In genomic region chr17:76866774-76867577, GRCh38 we compare ENCODE assay signal across 1 cellular context.
TF ChIP-seq lines count a peak whose summit lies in the region.

No MANE protein-coding gene starts in this region.

TF ChIP-seq in HEK293, 187 proteins besides CTCF, POLR2A, EP300 and RAD21 (continued from another document):
- TF ChIP-seq PRDM10 (tag by site-specific recombination; IDR thresholded peaks at IDR 0.05) (peak; percentile 64), ZNF302 (tag by site-specific recombination; IDR thresholded peaks at IDR 0.05; ENCODE audit: low read depth) (no peak), ZNF23 (tag by site-specific recombination; IDR thresholded peaks at IDR 0.05; ENCODE audit: borderline replicate concordance) (no peak), ZEB2 (tag by site-specific recombination; IDR thresholded peaks at IDR 0.05) (0 out of 2 replicates have a peak, but pooled peaks have one; percentile 23), GLIS2 (tag by site-specific recombination; IDR thresholded peaks at IDR 0.05) (peak; percentile 79), SCRT1 (tag by site-specific recombination; IDR thresholded peaks at IDR 0.05; ENCODE audit: borderline replicate concordance) (no peak), GLI2 (tag by site-specific recombination; IDR thresholded peaks at IDR 0.05; ENCODE audit: borderline replicate concordance, low read depth) (no peak), ZIC2 (tag by site-specific recombination; IDR thresholded peaks at IDR 0.05) (peak; percentile 62), ZNF571 (tag by site-specific recombination; IDR thresholded peaks at IDR 0.05) (no peak), PBX3 (CRISPR knock-in tag; IDR thresholded peaks at IDR 0.05) (no peak), IKZF3 (tag by site-specific recombination; IDR thresholded peaks at IDR 0.05) (no peak), ZNF473 (tag by site-specific recombination; IDR thresholded peaks at IDR 0.05) (no peak), MZF1 (tag by site-specific recombination; IDR thresholded peaks at IDR 0.05; ENCODE audit: borderline replicate concordance) (no peak), ZNF707 (tag by site-specific recombination; IDR thresholded peaks at IDR 0.05) (no peak), ZNF776 (tag by site-specific recombination; IDR thresholded peaks at IDR 0.05; ENCODE audit: borderline replicate concordance) (no peak), ZNF660 (tag by site-specific recombination; IDR thresholded peaks at IDR 0.05) (no peak), ZNF621 (tag by site-specific recombination; IDR thresholded peaks at IDR 0.05) (no peak), ZNF2 (tag by site-specific recombination; IDR thresholded peaks at IDR 0.05) (no peak), SALL2 (tag by site-specific recombination; IDR thresholded peaks at IDR 0.05; ENCODE audit: borderline replicate concordance) (no peak), ZNF664 (tag by site-specific recombination; IDR thresholded peaks at IDR 0.05) (no peak), ZNF19 (tag by site-specific recombination; IDR thresholded peaks at IDR 0.05; ENCODE audit: low read depth) (no peak), SETDB1 (IDR thresholded peaks at IDR 0.05; ENCODE audit: insufficient read length, low read length) (no peak), ZSCAN30 (tag by site-specific recombination; IDR thresholded peaks at IDR 0.05) (no peak), ZFHX2 (tag by site-specific recombination; conservative IDR thresholded peaks at IDR 0.05) (no peak), SP7 (tag by site-specific recombination; IDR thresholded peaks at IDR 0.05) (no peak), ZNF416 (tag by site-specific recombination; IDR thresholded peaks at IDR 0.05) (no peak), ZBTB21 (tag by site-specific recombination; IDR thresholded peaks at IDR 0.05) (0 out of 2 replicates have a peak, but pooled peaks have one; percentile 9)
- TF ChIP-seq, protein P1, sequence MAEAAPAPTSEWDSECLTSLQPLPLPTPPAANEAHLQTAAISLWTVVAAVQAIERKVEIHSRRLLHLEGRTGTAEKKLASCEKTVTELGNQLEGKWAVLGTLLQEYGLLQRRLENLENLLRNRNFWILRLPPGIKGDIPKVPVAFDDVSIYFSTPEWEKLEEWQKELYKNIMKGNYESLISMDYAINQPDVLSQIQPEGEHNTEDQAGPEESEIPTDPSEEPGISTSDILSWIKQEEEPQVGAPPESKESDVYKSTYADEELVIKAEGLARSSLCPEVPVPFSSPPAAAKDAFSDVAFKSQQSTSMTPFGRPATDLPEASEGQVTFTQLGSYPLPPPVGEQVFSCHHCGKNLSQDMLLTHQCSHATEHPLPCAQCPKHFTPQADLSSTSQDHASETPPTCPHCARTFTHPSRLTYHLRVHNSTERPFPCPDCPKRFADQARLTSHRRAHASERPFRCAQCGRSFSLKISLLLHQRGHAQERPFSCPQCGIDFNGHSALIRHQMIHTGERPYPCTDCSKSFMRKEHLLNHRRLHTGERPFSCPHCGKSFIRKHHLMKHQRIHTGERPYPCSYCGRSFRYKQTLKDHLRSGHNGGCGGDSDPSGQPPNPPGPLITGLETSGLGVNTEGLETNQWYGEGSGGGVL (tag by site-specific recombination; IDR thresholded peaks at IDR 0.05) = no peak
- TF ChIP-seq, protein P2, sequence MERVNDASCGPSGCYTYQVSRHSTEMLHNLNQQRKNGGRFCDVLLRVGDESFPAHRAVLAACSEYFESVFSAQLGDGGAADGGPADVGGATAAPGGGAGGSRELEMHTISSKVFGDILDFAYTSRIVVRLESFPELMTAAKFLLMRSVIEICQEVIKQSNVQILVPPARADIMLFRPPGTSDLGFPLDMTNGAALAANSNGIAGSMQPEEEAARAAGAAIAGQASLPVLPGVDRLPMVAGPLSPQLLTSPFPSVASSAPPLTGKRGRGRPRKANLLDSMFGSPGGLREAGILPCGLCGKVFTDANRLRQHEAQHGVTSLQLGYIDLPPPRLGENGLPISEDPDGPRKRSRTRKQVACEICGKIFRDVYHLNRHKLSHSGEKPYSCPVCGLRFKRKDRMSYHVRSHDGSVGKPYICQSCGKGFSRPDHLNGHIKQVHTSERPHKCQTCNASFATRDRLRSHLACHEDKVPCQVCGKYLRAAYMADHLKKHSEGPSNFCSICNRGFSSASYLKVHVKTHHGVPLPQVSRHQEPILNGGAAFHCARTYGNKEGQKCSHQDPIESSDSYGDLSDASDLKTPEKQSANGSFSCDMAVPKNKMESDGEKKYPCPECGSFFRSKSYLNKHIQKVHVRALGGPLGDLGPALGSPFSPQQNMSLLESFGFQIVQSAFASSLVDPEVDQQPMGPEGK (tag by site-specific recombination; IDR thresholded peaks at IDR 0.05) = peak; percentile 18; the same call in 1 of the 2 replicates
- TF ChIP-seq, protein P3, sequence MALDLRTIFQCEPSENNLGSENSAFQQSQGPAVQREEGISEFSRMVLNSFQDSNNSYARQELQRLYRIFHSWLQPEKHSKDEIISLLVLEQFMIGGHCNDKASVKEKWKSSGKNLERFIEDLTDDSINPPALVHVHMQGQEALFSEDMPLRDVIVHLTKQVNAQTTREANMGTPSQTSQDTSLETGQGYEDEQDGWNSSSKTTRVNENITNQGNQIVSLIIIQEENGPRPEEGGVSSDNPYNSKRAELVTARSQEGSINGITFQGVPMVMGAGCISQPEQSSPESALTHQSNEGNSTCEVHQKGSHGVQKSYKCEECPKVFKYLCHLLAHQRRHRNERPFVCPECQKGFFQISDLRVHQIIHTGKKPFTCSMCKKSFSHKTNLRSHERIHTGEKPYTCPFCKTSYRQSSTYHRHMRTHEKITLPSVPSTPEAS (tag by site-specific recombination; IDR thresholded peaks at IDR 0.05) = no peak
- TF ChIP-seq, protein P4, sequence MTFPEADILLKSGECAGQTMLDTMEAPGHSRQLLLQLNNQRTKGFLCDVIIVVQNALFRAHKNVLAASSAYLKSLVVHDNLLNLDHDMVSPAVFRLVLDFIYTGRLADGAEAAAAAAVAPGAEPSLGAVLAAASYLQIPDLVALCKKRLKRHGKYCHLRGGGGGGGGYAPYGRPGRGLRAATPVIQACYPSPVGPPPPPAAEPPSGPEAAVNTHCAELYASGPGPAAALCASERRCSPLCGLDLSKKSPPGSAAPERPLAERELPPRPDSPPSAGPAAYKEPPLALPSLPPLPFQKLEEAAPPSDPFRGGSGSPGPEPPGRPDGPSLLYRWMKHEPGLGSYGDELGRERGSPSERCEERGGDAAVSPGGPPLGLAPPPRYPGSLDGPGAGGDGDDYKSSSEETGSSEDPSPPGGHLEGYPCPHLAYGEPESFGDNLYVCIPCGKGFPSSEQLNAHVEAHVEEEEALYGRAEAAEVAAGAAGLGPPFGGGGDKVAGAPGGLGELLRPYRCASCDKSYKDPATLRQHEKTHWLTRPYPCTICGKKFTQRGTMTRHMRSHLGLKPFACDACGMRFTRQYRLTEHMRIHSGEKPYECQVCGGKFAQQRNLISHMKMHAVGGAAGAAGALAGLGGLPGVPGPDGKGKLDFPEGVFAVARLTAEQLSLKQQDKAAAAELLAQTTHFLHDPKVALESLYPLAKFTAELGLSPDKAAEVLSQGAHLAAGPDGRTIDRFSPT (tag by site-specific recombination; IDR thresholded peaks at IDR 0.05) = 0 out of 2 replicates have a peak, but pooled peaks have one; percentile 11
TF ChIP-seq in HEK293: peak in this region for 7.
